In the genomic region with DNA sequence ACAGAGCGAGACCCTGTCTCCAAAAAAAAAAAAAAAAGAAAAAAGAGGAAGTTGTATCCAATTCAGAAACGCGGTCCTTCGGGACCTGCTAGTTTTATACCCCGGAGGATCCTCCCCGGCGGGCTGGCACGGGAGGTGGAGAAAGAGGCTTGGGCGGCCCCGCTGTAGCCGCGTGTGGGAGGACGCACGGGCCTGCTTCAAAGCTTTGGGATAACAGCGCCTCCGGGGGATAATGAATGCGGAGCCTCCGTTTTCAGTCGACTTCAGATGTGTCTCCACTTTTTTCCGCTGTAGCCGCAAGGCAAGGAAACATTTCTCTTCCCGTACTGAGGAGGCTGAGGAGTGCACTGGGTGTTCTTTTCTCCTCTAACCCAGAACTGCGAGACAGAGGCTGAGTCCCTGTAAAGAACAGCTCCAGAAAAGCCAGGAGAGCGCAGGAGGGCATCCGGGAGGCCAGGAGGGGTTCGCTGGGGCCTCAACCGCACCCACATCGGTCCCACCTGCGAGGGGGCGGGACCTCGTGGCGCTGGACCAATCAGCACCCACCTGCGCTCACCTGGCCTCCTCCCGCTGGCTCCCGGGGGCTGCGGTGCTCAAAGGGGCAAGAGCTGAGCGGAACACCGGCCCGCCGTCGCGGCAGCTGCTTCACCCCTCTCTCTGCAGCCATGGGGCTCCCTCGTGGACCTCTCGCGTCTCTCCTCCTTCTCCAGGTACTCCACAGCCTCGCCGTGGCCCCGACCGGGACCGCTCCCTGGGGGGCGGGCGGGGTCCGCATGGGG, we compare ENCODE assay signal across 8 cellular contexts. TPM values are rescaled to one million over a fixed set of nuclear protein-coding genes. Genes with fewer than 3 reads are reported as not detected.
DNase-seq lines count a peak whose midpoint lies in the region; ATAC-seq and TF ChIP-seq lines count a peak whose summit lies in the region.

A gene (plus strand): TSS at position 596 of the 779 bp plus-strand sequence. CDS start 70 bp downstream, at position 666.

- H3K9me3 ChIP-seq in A673 (ENCODE audit: low read depth, low read length, poor library complexity, severe bottlenecking): no peaks in the 10 kb centered on the region
- no peaks in the 10 kb centered on the region for H3K9me3 ChIP-seq in SJSA1 (replicated peaks)
- peaks cover 0 to 3% of the 10 kb centered on the region in 2 donors for H3K9me3 ChIP-seq in neuronal stem cell (replicated peaks in 1 of 2; ENCODE audit: control insufficient read depth in 2 of 2, insufficient read depth in 1 of 2, low read depth in 1 of 2, low read length in 2 of 2)

- H3K27ac ChIP-seq in A673 (ENCODE audit: low read depth, low read length, poor library complexity, severe bottlenecking) (no peak within 1 kb of the TSS), SJSA1 (no peak within 1 kb of the TSS), neuronal stem cell (replicated peaks; ENCODE audit: low read length) (peak within 1 kb of the TSS; percentile 24)

- H3K18ac ChIP-seq in neuronal stem cell (ENCODE audit: low read length): peak within 1 kb of the TSS; percentile 100

- H3K36me3 ChIP-seq in A673 (ENCODE audit: insufficient read depth, low read length, poor library complexity, severe bottlenecking) (no peaks in the 10 kb centered on the region), SJSA1 (no peaks in the 10 kb centered on the region), neuronal stem cell (replicated peaks in 1 of 2; ENCODE audit: control insufficient read depth in 2 of 2, insufficient read depth in 2 of 2, low read length in 2 of 2) (no peaks in the 10 kb centered on the region)

- H3K4me2 ChIP-seq in neuronal stem cell (ENCODE audit: insufficient read depth, low read length, poor library complexity, severe bottlenecking): peak within 1 kb of the TSS; percentile 97

- H2BK5ac ChIP-seq in neuronal stem cell (ENCODE audit: low read length): peak within 1 kb of the TSS; percentile 80

- H3K9me3 Mint-ChIP-seq in endothelial cell (ENCODE audit: unreplicated experiment): no peaks in the 10 kb centered on the region

- no TSS peak for BruUV-seq in A673 (replicated peaks; lab: Mats Ljungman, UMichigan)

- H3K27me3 Mint-ChIP-seq in endothelial cell (ENCODE audit: unreplicated experiment): peaks cover 5% of the 10 kb centered on the region

- no peaks in the 10 kb centered on the region for H3K36me3 Mint-ChIP-seq in endothelial cell (ENCODE audit: low read depth, unreplicated experiment)

- no CpG with 5 or more reads among the region's 53 CpGs for WGBS in neuronal stem cell (ENCODE audit: extremely low coverage in 2 of 2, insufficient read length in 2 of 2, insufficient replicate concordance in 1 of 2), 2 donors

- H2BK15ac ChIP-seq in neuronal stem cell (ENCODE audit: low read length): peak within 1 kb of the TSS; percentile 98

- H2AK5ac ChIP-seq in neuronal stem cell (ENCODE audit: low read depth, low read length): peak within 1 kb of the TSS; percentile 98

- CTCF ChIA-PET in A673 (lab: Charles Lee): interaction anchor here (0.7 kb wide), 1 partner anchor 146 kb away, joined by 5 read pairs; no protein-coding TSS in a partner anchor

- peak; percentile 69 for DNase-seq in A673 (ENCODE audit: low spot score)
- peak; percentile 48 for DNase-seq in GM20000 (ENCODE audit: low spot score)
- no peak for DNase-seq in SJSA1 (ENCODE audit: low read depth in 1 of 2, low spot score in 2 of 2)
- peak; percentile 32 for DNase-seq in endothelial cell (ENCODE audit: low spot score)
- DNase-seq in neuronal stem cell (ENCODE audit: low spot score): no peak

- H3K9ac ChIP-seq in neuronal stem cell (ENCODE audit: low read depth, low read length, poor library complexity): peak within 1 kb of the TSS; percentile 88

- TF ChIP-seq CTCF in A673 (conservative IDR thresholded peaks at IDR 0.05; ENCODE audit: low read depth, low read length): no peak
- TF ChIP-seq CTCF in GM20000 (IDR thresholded peaks at IDR 0.05; ENCODE audit: extremely low read depth, missing control alignments): no peak
- no peak for TF ChIP-seq CTCF in endothelial cell (IDR thresholded peaks at IDR 0.05; ENCODE audit: unreplicated experiment)

- H3K27me3 ChIP-seq in A673 (replicated peaks; ENCODE audit: insufficient read depth, low read depth, low read length, poor library complexity) (peaks cover 40% of the 10 kb centered on the region), SJSA1 (replicated peaks) (peaks cover 11% of the 10 kb centered on the region; the same call in 1 of the 2 replicates), neuronal stem cell (ENCODE audit: control insufficient read depth in 3 of 3, insufficient read depth in 3 of 3, low read depth in 1 of 3, low read length in 3 of 3) (peaks cover 0 to 17% (median 10%) of the 10 kb centered on the region in 3 experiments)

- POLR2A ChIA-PET in A673 (lab: Charles Lee; ENCODE audit: low non-redundant PET): no interaction called here

- H3K14ac ChIP-seq in neuronal stem cell (ENCODE audit: low read length): peak within 1 kb of the TSS; percentile 95

- peak within 1 kb of the TSS; percentile 98 for H2AFZ ChIP-seq in neuronal stem cell (ENCODE audit: low read length)

- H4K8ac ChIP-seq in neuronal stem cell (ENCODE audit: low read depth, low read length): no peak within 1 kb of the TSS

- peak within 1 kb of the TSS; percentile 96 for H4K91ac ChIP-seq in neuronal stem cell (ENCODE audit: low read depth, low read length, poor library complexity)

- no peak within 1 kb of the TSS for H3K27ac Mint-ChIP-seq in endothelial cell (ENCODE audit: unreplicated experiment)

- peak within 1 kb of the TSS; percentile 85 for H3K4me3 Mint-ChIP-seq in endothelial cell (ENCODE audit: unreplicated experiment)

- H2BK12ac ChIP-seq in neuronal stem cell (ENCODE audit: low read length): peak within 1 kb of the TSS; percentile 93

- ATAC-seq in GM18519 (IDR thresholded peaks at IDR 0.05; ENCODE audit: low FRiP score, unreplicated experiment): no peak
- ATAC-seq in GM19035 (IDR thresholded peaks at IDR 0.05; ENCODE audit: unreplicated experiment): no peak
- ATAC-seq in HG03135 (IDR thresholded peaks at IDR 0.05; ENCODE audit: unreplicated experiment): no peak

- H3K4ac ChIP-seq in neuronal stem cell (ENCODE audit: low read length): peak within 1 kb of the TSS; percentile 87

- H3K79me1 ChIP-seq in neuronal stem cell (ENCODE audit: low read depth, low read length): no peaks in the 10 kb centered on the region

- peak within 1 kb of the TSS; percentile 77 for H3K23ac ChIP-seq in neuronal stem cell (ENCODE audit: low read depth, low read length, poor library complexity)

- H3K4me3 ChIP-seq in A673 (ENCODE audit: low read depth, low read length, poor library complexity, severe bottlenecking) (peak within 1 kb of the TSS; percentile 34), SJSA1 (peak within 1 kb of the TSS; percentile 33), neuronal stem cell (ENCODE audit: low read length in 2 of 2) (peak within 1 kb of the TSS; percentile 71 to 72)

- H3K4me1 ChIP-seq in A673 (ENCODE audit: insufficient read depth, low read length, poor library complexity, severe bottlenecking) (peaks cover 19% of the 10 kb centered on the region), SJSA1 (replicated peaks) (peaks cover 18% of the 10 kb centered on the region), neuronal stem cell (ENCODE audit: control insufficient read depth in 2 of 2, insufficient read depth in 1 of 2, low read depth in 1 of 2, low read length in 2 of 2) (peaks cover 21 to 22% of the 10 kb centered on the region in 2 donors)

- intact Hi-C loops in A673 (cut with micrococcal nuclease; ENCODE audit: unreplicated experiment): no loop called here

- peaks cover 11% of the 10 kb centered on the region for H3K4me1 Mint-ChIP-seq in endothelial cell (ENCODE audit: unreplicated experiment)

- peak within 1 kb of the TSS; percentile 93 for H2BK120ac ChIP-seq in neuronal stem cell (ENCODE audit: low read depth, low read length)

RNA-seq across cellular contexts. Expression of the gene that starts here (rescaled TPM):
- total RNA-seq in A673 (2021) (0.15 TPM in 1 of 2 replicates, not detected in the other), endothelial cell (ENCODE audit: unreplicated experiment) (3.2 TPM)
- total RNA-seq in SJSA1 (2014; rRNA removed; shearing (Covaris generic)): 0.34 and 4.9 TPM in 2 replicates
- 11.8 TPM for polyA plus RNA-seq in neuronal stem cell (2013, experiment 1 of 2)
- polyA plus RNA-seq in neuronal stem cell (2013, experiment 2 of 2): 10.5 TPM

Comparison
In these comparisons a context has a peak if more than half of its experiments do, and no peak if none do; other contexts are left out.
1. Peak in DNase-seq and H3K4me3 ChIP-seq in A673; RNA of the gene not detected or under 1 TPM.
2. DNase-seq: peak in GM20000 (single experiment) and endothelial cell (single experiment); none in SJSA1 (0 of 2) and neuronal stem cell (single experiment).
3. Peak in every context shown above with its lines, with median percentiles within 50 percentile points of each other: H3K4me3 ChIP-seq.